ENCODE assay signal across 8 cellular contexts in the genomic region with DNA sequence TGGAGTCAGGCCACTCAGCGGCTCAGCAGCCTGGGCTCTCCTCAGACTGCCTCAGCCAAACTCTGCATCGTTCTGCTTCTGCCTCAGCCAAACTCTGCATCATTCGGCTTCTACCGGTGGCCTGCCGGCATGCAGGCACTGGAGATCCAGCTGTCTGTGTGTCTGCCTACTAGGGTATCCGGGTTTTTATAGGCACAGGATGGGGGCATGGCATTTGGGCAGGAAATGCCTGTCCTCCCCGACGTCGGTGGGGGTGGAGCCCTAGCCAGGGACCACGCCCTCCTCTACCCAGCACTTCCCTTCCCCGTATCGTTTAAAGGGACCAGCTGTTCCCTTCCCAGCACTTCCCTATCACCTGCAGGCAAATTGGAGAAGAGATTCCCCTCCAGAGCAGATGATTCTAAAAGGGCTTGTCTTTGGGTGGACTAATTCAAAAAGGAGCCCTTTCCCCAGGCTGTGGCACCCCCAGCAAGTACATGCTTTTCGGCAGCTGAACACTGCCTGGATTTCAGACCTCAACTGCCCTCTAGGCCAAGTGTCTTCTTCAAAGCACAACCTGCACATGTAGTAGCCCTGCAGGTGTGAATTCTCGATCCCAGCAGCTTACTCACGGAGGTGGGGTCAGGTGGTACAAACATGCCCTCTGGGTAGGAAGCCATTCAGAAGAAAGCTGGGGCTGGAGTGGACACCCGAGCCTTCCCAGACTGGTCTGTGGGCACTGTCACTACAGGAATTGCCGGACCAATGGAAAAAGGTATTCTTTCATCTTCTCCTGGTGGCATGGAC. TPM values are rescaled to one million over a fixed set of nuclear protein-coding genes. Genes with fewer than 3 reads are reported as not detected.
DNase-seq lines count a peak whose midpoint lies in the region; ATAC-seq and TF ChIP-seq lines count a peak whose summit lies in the region.

No MANE protein-coding gene starts in this region.

- H4K20me1 ChIP-seq in Loucy (ENCODE audit: insufficient read depth, low read length, poor library complexity, severe bottlenecking), result no peaks in the 10 kb centered on the region

- POLR2A ChIA-PET in GM10248 (lab: Yijun Ruan, JAX), result no interaction called here

- no peak for TF ChIP-seq CTCF in Loucy (conservative IDR thresholded peaks at IDR 0.05; ENCODE audit: low read length)
- TF ChIP-seq CTCF in GM10248 (IDR thresholded peaks at IDR 0.05; ENCODE audit: control extremely low read depth, extremely low read depth, low read depth, missing control alignments), result no peak

- peak overlapping the region; percentile 81 for H3K9ac ChIP-seq in Loucy (ENCODE audit: low read depth, low read length, poor library complexity, severe bottlenecking)

- peaks cover 10% of the 10 kb centered on the region for H3K27me3 Mint-ChIP-seq in activated CD4-positive, alpha-beta T cell treated with anti-CD3 and anti-CD28 coated beads, Interleukin-2, amount 10 ng/mL, durations not matched to agents 24 days and 14 days

- no peaks in the 10 kb centered on the region for H3K79me2 ChIP-seq in Loucy (ENCODE audit: insufficient read depth, low read length)

- no peak overlapping the region for H3K27ac Mint-ChIP-seq in activated CD4-positive, alpha-beta T cell treated with anti-CD3 and anti-CD28 coated beads, Interleukin-2, amount 10 ng/mL, durations not matched to agents 24 days and 14 days

- peaks cover 5% of the 10 kb centered on the region for H3K9me3 Mint-ChIP-seq in activated CD4-positive, alpha-beta T cell treated with anti-CD3 and anti-CD28 coated beads, Interleukin-2, amount 10 ng/mL, durations not matched to agents 24 days and 14 days

- no peak for ATAC-seq in GM21515 (IDR thresholded peaks at IDR 0.05; ENCODE audit: unreplicated experiment)

- no peaks in the 10 kb centered on the region for H3K9me2 ChIP-seq in Loucy (replicated peaks; ENCODE audit: low read depth, low read length)

- H3K4me1 ChIP-seq in Loucy (ENCODE audit: insufficient read depth, low read length, poor library complexity, severe bottlenecking), result peaks cover 29% of the 10 kb centered on the region

- H3K4me1 Mint-ChIP-seq in activated CD4-positive, alpha-beta T cell treated with anti-CD3 and anti-CD28 coated beads, Interleukin-2, amount 10 ng/mL, durations not matched to agents 24 days and 14 days, result peaks cover 4% of the 10 kb centered on the region

- H3F3A ChIP-seq in Loucy (ENCODE audit: low read depth), result no peaks in the 10 kb centered on the region

- H3K36me3 ChIP-seq in Loucy (ENCODE audit: insufficient read depth, low read length), result no peaks in the 10 kb centered on the region

- peaks cover 4% of the 10 kb centered on the region; the same call in 1 of the 2 replicates for H3K9me3 ChIP-seq in Loucy (ENCODE audit: insufficient read depth, low read depth, low read length)

- H3K4me2 ChIP-seq in Loucy (ENCODE audit: low read depth, low read length, poor library complexity, severe bottlenecking), result peak overlapping the region; percentile 99

- DNase-seq in ELR (ENCODE audit: low read depth), result peak; percentile 15
- DNase-seq in activated CD4-positive, alpha-beta T cell treated with anti-CD3 and anti-CD28 coated beads, Interleukin-2, amount 10 ng/mL, durations not matched to agents 24 days and 14 days, result peak; percentile 83
- peak; percentile 45 for DNase-seq in germinal center (ENCODE audit: low spot score)
- peak; percentile 39 for DNase-seq in stimulated activated CD4-positive, alpha-beta T cell treated with anti-CD3 and anti-CD28 coated beads, Interleukin-1b, Interleukin-23, amount 100 ng/mL, for 48 hours
- no peak for DNase-seq in GM10248 (ENCODE audit: extremely low spot score)
- no peak for DNase-seq in NK-92 treated with Interleukin-12 subunit alpha and Interleukin-12 subunit beta, amount 100 ng/mL, for 24 hours (lab: John Stamatoyannopoulos, UW)

- intact Hi-C loops in activated CD4-positive, alpha-beta T cell treated with anti-CD3 and anti-CD28 coated beads, Interleukin-2, amount 10 ng/mL, durations not matched to agents 24 days and 14 days (cut with micrococcal nuclease), result no loop called here

- H3K36me3 Mint-ChIP-seq in activated CD4-positive, alpha-beta T cell treated with anti-CD3 and anti-CD28 coated beads, Interleukin-2, amount 10 ng/mL, durations not matched to agents 24 days and 14 days (ENCODE audit: low read depth), result no peaks in the 10 kb centered on the region

- H3K4me3 ChIP-seq in Loucy (ENCODE audit: low read length, poor library complexity, severe bottlenecking), result peak overlapping the region; percentile 81

- peak overlapping the region; percentile 71 for H3K4me3 Mint-ChIP-seq in activated CD4-positive, alpha-beta T cell treated with anti-CD3 and anti-CD28 coated beads, Interleukin-2, amount 10 ng/mL, durations not matched to agents 24 days and 14 days

- H2AFZ ChIP-seq in Loucy (ENCODE audit: low read length), result peak overlapping the region; percentile 67

- CTCF ChIA-PET in GM10248 (lab: Yijun Ruan, JAX), result interaction anchor here (1.0 to 1.7 kb wide), 2 partner anchors 8 to 54 kb away, joined by 3 to 4 read pairs; no protein-coding TSS in a partner anchor

- H3K27me3 ChIP-seq in Loucy (ENCODE audit: insufficient read depth, low read length, poor library complexity, severe bottlenecking), result no peaks in the 10 kb centered on the region

RNA-seq across cellular contexts. Expression of gene GPR12, which starts 25.5 kb away (rescaled TPM):
- not detected in 2 replicates for total RNA-seq in activated CD4-positive, alpha-beta T cell treated with anti-CD3 and anti-CD28 coated beads, Interleukin-2, amount 10 ng/mL, durations not matched to agents 24 days and 14 days

Comparison
In these comparisons a context has a peak if more than half of its experiments do, and no peak if none do; other contexts are left out.
1. DNase-seq: peak in ELR (single experiment), activated CD4-positive, alpha-beta T cell treated with anti-CD3 and anti-CD28 coated beads, Interleukin-2, amount 10 ng/mL, durations not matched to agents 24 days and 14 days (single experiment), germinal center (single experiment) and stimulated activated CD4-positive, alpha-beta T cell treated with anti-CD3 and anti-CD28 coated beads, Interleukin-1b, Interleukin-23, amount 100 ng/mL, for 48 hours (single experiment); none in GM10248 (single experiment) and NK-92 treated with Interleukin-12 subunit alpha and Interleukin-12 subunit beta, amount 100 ng/mL, for 24 hours (single experiment).